Comparison of ENCODE assay signal across 10 cellular contexts in genomic region chr17:34622862-34623261, GRCh38. TPM values are rescaled to one million over a fixed set of nuclear protein-coding genes. Genes with fewer than 3 reads are reported as not detected.
"Had no signal": no experiment of that assay in that cellular context is flagged by ENCODE, and none has a peak within 500 bp of the region (broad histone marks: within the 10 kb centered on the region; RNA-seq: fewer than 3 reads in every experiment).

No MANE protein-coding gene starts in this region.

- H3K9ac ChIP-seq: GM23248 had no signal

- H3K4me3 ChIP-seq: GM23248 had no signal

- H3K9me3 Mint-ChIP-seq: H9, HFFc6 had no signal

- H2AFZ ChIP-seq: GM23248 had no signal

- DNase-seq: GM23248, GOT3, H9, HCEC 1CT, HFFc6, IMR-90, KBM-7 had no signal

- H3K4me3 Mint-ChIP-seq: H9, HFFc6 had no signal

- FAIRE-seq: H54, HTR-8/SVneo had no signal

- H3K27ac Mint-ChIP-seq: H9, HFFc6 had no signal

- H3K27ac ChIP-seq: GM23248 had no signal

RNA-seq across cellular contexts. Expression of gene TMEM132E, which starts 43.5 kb away (rescaled TPM):
- total RNA-seq: HFFc6, HT-29, IMR-90 had no signal
- polyA plus RNA-seq: GM23248, IMR-90 had no signal
